In the genomic region with DNA sequence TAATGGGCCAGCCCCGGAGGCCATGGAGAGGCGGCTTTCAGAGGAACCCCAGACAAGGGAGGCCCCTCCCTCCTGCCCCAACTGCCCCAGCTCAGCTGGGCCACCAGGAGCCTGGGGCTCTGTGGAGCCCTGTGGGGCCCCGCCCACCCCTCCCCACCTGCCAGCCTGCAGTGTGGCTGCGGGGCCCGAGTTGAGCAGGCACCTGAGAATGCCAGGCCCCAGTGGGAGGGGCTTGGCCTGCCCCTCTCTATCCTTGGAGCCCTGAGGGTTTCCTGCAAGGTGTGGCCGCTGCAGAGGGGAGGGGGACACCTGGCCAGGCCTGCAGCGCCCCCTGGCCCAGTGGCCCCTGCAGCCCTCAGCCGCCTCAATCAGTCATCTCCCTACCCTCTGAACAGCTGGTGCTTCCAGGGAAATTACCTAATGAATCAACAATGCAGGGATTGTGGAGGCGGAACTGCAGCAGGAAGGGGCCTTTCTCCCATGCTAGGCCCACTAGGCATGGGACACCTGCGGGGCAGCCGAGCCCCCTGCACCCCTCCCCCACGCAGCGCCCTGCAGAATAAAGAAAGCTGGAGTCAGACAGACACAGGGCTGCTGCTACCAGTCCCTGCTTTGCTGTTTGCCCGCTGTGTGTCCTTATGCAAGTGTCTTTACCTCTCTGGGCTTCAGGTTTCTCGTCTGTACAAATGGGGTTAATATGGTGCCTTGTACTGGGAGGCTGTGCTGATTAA, we compare ENCODE assay signal across 11 cellular contexts. TPM values are rescaled to one million over a fixed set of nuclear protein-coding genes. Genes with fewer than 3 reads are reported as not detected.
DNase-seq lines count a peak whose midpoint lies in the region; ATAC-seq and TF ChIP-seq lines count a peak whose summit lies in the region.
"Had no signal": no experiment of that assay in that cellular context is flagged by ENCODE, and none has a peak within 500 bp of the region (broad histone marks: within the 10 kb centered on the region; RNA-seq: fewer than 3 reads in every experiment).

No MANE protein-coding gene starts in this region.

- H3K27ac Mint-ChIP-seq in CD4-positive, alpha-beta memory T cell: no peak overlapping the region
- H3K27ac Mint-ChIP-seq: activated T-cell treated with anti-CD3 and anti-CD28 coated beads, Interleukin-2, amount 50 U/mL, for 72 hours had no signal

- no peaks in the 10 kb centered on the region for H3K36me3 Mint-ChIP-seq in CD4-positive, alpha-beta memory T cell

- no peaks in the 10 kb centered on the region for H3K36me3 ChIP-seq in HEK293 (ENCODE audit: control insufficient read depth in 2 of 2, insufficient read depth in 1 of 2, low read length in 2 of 2)
- no peaks in the 10 kb centered on the region for H3K36me3 ChIP-seq in CD4-positive, alpha-beta memory T cell (ENCODE audit: insufficient read depth, low read length)
- H3K36me3 ChIP-seq: BLaER1 treated with 17β-estradiol and CSF1 and Interleukin-3, amounts not matched to agents 10 nM and 100 nM had no signal

- H3K9me3 ChIP-seq in HEK293 (ENCODE audit: control insufficient read depth, insufficient read depth, low read depth, low read length): no peaks in the 10 kb centered on the region
- no peaks in the 10 kb centered on the region for H3K9me3 ChIP-seq in CD4-positive, alpha-beta memory T cell (ENCODE audit: control insufficient read depth in 1 of 2, low read length in 2 of 2)
- H3K9me3 ChIP-seq: BLaER1 treated with 17β-estradiol and CSF1 and Interleukin-3, amounts not matched to agents 10 nM and 100 nM had no signal

- intact Hi-C loops in CD4-positive, alpha-beta memory T cell (cut with micrococcal nuclease): no loop called here

- no peak for ATAC-seq in HG02884 (IDR thresholded peaks at IDR 0.05; ENCODE audit: unreplicated experiment)
- ATAC-seq: activated T-cell treated with anti-CD3 and anti-CD28 coated beads, Interleukin-2, amount 50 U/mL, for 72 hours had no signal

- no peak overlapping the region for H3K4me3 Mint-ChIP-seq in CD4-positive, alpha-beta memory T cell
- H3K4me3 Mint-ChIP-seq: activated T-cell treated with anti-CD3 and anti-CD28 coated beads, Interleukin-2, amount 50 U/mL, for 72 hours had no signal

- no peak overlapping the region for H3K27ac ChIP-seq in HEK293 (ENCODE audit: extremely low read depth, low read depth, low read length)
- H3K27ac ChIP-seq in CD4-positive, alpha-beta memory T cell (ENCODE audit: low read depth, low read length): no peak overlapping the region
- H3K27ac ChIP-seq: BLaER1 treated with 17β-estradiol and CSF1 and Interleukin-3, amounts not matched to agents 10 nM and 100 nM had no signal

- H3K4me3 ChIP-seq in HEK293 (ENCODE audit: low read depth, low read length): no peak overlapping the region
- H3K4me3 ChIP-seq in CD4-positive, alpha-beta memory T cell (ENCODE audit: low read length in 2 of 2): no peak overlapping the region
- H3K4me3 ChIP-seq: BLaER1 treated with 17β-estradiol and CSF1 and Interleukin-3, amounts not matched to agents 10 nM and 100 nM had no signal

- POLR2A ChIA-PET in HEK293 (lab: Yijun Ruan, JAX) (interaction anchor here (1.6 kb wide), 1 partner anchor 48 kb away, joined by 5 read pairs; a partner anchor contains a TSS), HEK293T (lab: Yijun Ruan, JAX) (no interaction called here)
- POLR2A ChIA-PET in CD4-positive, alpha-beta memory T cell (lab: Charles Lee; ENCODE audit: partially characterized antibody): no interaction called here

- no peaks in the 10 kb centered on the region for H3K9me3 Mint-ChIP-seq in CD4-positive, alpha-beta memory T cell
- H3K9me3 Mint-ChIP-seq: activated T-cell treated with anti-CD3 and anti-CD28 coated beads, Interleukin-2, amount 50 U/mL, for 72 hours had no signal

- DNase-seq in A172 (ENCODE audit: low spot score): peak; percentile 72
- DNase-seq in SHP77 treated with DMSO at 0.1 percent for 48 hours (lab: John Stamatoyannopoulos, UW): peak; percentile 18
- DNase-seq in iPS DF 4.7 (ENCODE audit: extremely low read depth, low spot score): peak; percentile 74
- DNase-seq in HEK293T (ENCODE audit: extremely low spot score): no peak
- DNase-seq in CD4-positive, alpha-beta memory T cell: no peak
- no peak for DNase-seq in GF-D8 (lab: John Stamatoyannopoulos, UW)
- DNase-seq: activated T-cell treated with anti-CD3 and anti-CD28 coated beads, Interleukin-2, amount 50 U/mL, for 72 hours; T1000 had no signal

- no peak for TF ChIP-seq CTCF in HEK293 (tag by site-specific recombination; IDR thresholded peaks at IDR 0.05)

- CTCF ChIA-PET in HEK293 (lab: Yijun Ruan, JAX) (interaction anchor here (0.8 to 1.5 kb wide), 5 partner anchors 13 to 55 kb away, joined by 3 to 9 read pairs (median 5); no protein-coding TSS in a partner anchor), HEK293T (lab: Yijun Ruan, JAX) (no interaction called here)
- CTCF ChIA-PET in CD4-positive, alpha-beta memory T cell (lab: Charles Lee; ENCODE audit: partially characterized antibody): no interaction called here

- peaks cover 5% of the 10 kb centered on the region for H3K27me3 ChIP-seq in CD4-positive, alpha-beta memory T cell (ENCODE audit: insufficient read depth, low read length)

- H3K4me1 ChIP-seq in HEK293 (ENCODE audit: control insufficient read depth, insufficient read depth, low read length): peaks cover 2% of the 10 kb centered on the region
- H3K4me1 ChIP-seq in CD4-positive, alpha-beta memory T cell (ENCODE audit: insufficient read depth, low read length): no peaks in the 10 kb centered on the region

- peaks cover 18 to 34% of the 10 kb centered on the region in 2 donors for H3K27me3 Mint-ChIP-seq in CD4-positive, alpha-beta memory T cell

- peaks cover 0 to 2% (median under 1%) of the 10 kb centered on the region in 4 donors for H3K4me1 Mint-ChIP-seq in CD4-positive, alpha-beta memory T cell

TF ChIP-seq in HEK293, 187 proteins besides CTCF, POLR2A, EP300 and RAD21 (continues in another document):
- TF ChIP-seq ZNF768 (tag by site-specific recombination; IDR thresholded peaks at IDR 0.05) (peak; percentile 91), EGR2 (tag by site-specific recombination; IDR thresholded peaks at IDR 0.05; ENCODE audit: low read depth) (peak; percentile 12; the same call in 1 of the 2 replicates), ZXDB (tag by site-specific recombination; IDR thresholded peaks at IDR 0.05) (0 out of 2 replicates have a peak, but pooled peaks have one; percentile 20), SP7 (tag by site-specific recombination; IDR thresholded peaks at IDR 0.05) (peak; percentile 56; the same call in 1 of the 2 replicates), SP2 (tag by site-specific recombination; IDR thresholded peaks at IDR 0.05) (0 out of 2 replicates have a peak, but pooled peaks have one; percentile 16), TRIM28 (IDR thresholded peaks at IDR 0.05; ENCODE audit: borderline replicate concordance, low read length) (no peak), ZBTB7A (tag by site-specific recombination; IDR thresholded peaks at IDR 0.05; ENCODE audit: low read depth) (no peak), YY2 (tag by site-specific recombination; IDR thresholded peaks at IDR 0.05) (no peak)
- TF ChIP-seq, protein P1, sequence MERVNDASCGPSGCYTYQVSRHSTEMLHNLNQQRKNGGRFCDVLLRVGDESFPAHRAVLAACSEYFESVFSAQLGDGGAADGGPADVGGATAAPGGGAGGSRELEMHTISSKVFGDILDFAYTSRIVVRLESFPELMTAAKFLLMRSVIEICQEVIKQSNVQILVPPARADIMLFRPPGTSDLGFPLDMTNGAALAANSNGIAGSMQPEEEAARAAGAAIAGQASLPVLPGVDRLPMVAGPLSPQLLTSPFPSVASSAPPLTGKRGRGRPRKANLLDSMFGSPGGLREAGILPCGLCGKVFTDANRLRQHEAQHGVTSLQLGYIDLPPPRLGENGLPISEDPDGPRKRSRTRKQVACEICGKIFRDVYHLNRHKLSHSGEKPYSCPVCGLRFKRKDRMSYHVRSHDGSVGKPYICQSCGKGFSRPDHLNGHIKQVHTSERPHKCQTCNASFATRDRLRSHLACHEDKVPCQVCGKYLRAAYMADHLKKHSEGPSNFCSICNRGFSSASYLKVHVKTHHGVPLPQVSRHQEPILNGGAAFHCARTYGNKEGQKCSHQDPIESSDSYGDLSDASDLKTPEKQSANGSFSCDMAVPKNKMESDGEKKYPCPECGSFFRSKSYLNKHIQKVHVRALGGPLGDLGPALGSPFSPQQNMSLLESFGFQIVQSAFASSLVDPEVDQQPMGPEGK (tag by site-specific recombination; IDR thresholded peaks at IDR 0.05): peak; percentile 37; the same call in 1 of the 2 replicates

TF ChIP-seq in HEK293T, 16 proteins besides CTCF, POLR2A, EP300 and RAD21:
- TF ChIP-seq NFRKB (IDR thresholded peaks at IDR 0.05) (no peak), L3MBTL2 (conservative IDR thresholded peaks at IDR 0.05) (no peak), FOXM1 (IDR thresholded peaks at IDR 0.05; ENCODE audit: borderline replicate concordance) (no peak), SP1 (IDR thresholded peaks at IDR 0.05) (no peak), ELF4 (IDR thresholded peaks at IDR 0.05) (no peak), ZNF384 (IDR thresholded peaks at IDR 0.05) (no peak), BHLHE40 (IDR thresholded peaks at IDR 0.05; ENCODE audit: borderline replicate concordance) (no peak), FOXK2 (IDR thresholded peaks at IDR 0.05) (no peak), LEF1 (IDR thresholded peaks at IDR 0.05; ENCODE audit: borderline replicate concordance) (no peak)

RNA-seq across cellular contexts. Expression of a gene that starts 48.0 kb away (rescaled TPM):
- total RNA-seq in A172 (2014; rRNA removed; shearing (Covaris generic)): 1.8 and 2.9 TPM in 2 replicates
- total RNA-seq in CD4-positive, alpha-beta memory T cell: not detected
- not detected for polyA plus RNA-seq in CD4-positive, alpha-beta memory T cell
- total RNA-seq: activated T-cell treated with anti-CD3 and anti-CD28 coated beads, Interleukin-2, amount 50 U/mL, for 72 hours had no signal

Comparison
In these comparisons a context has a peak if more than half of its experiments do, and no peak if none do; other contexts are left out.
1. DNase-seq: peak in A172 (single experiment), SHP77 treated with DMSO at 0.1 percent for 48 hours (single experiment) and iPS DF 4.7 (single experiment); none in HEK293T (single experiment), CD4-positive, alpha-beta memory T cell (0 of 5) and GF-D8 (single experiment).